In genomic region chr6:20024316-20024673, GRCh38 we compare ENCODE assay signal across 12 cellular contexts.
DNase-seq lines count a peak whose midpoint lies in the region; ATAC-seq and TF ChIP-seq lines count a peak whose summit lies in the region.
"Had no signal": no experiment of that assay in that cellular context is flagged by ENCODE, and none has a peak within 500 bp of the region (broad histone marks: within the 10 kb centered on the region; RNA-seq: fewer than 3 reads in every experiment).

No MANE protein-coding gene starts in this region.

- no peak for TF ChIP-seq CTCF in DND-41 (IDR thresholded peaks at IDR 0.05; ENCODE audit: borderline replicate concordance, extremely low read depth, low read length, poor library complexity, severe bottlenecking)
- no peak for TF ChIP-seq CTCF in suprapubic skin (IDR thresholded peaks at IDR 0.05)
- no peak for TF ChIP-seq CTCF in left lung (IDR thresholded peaks at IDR 0.05)

- H3K4me3 Mint-ChIP-seq in activated naive CD8-positive, alpha-beta T cell treated with anti-CD3 and anti-CD28 coated beads, Interleukin-2, amount 50 U/mL, for 24 hours = peak overlapping the region; percentile 73

- H3K9ac ChIP-seq in DND-41 (ENCODE audit: low read depth, low read length) = no peak overlapping the region

- peak; percentile 28 for DNase-seq in DND-41
- DNase-seq in activated naive CD8-positive, alpha-beta T cell treated with anti-CD3 and anti-CD28 coated beads, Interleukin-2, amount 50 U/mL, for 24 hours = no peak
- no peak for DNase-seq in suprapubic skin (ENCODE audit: low spot score in 2 of 2)
- DNase-seq in left lung = no peak
- DNase-seq in Right ventricle myocardium superior = no peak
- DNase-seq: glutamatergic neuron, right cardiac atrium, T-helper 9 cell had no signal

- 91% methylated on average over 6 of the region's 6 CpGs for WGBS in suprapubic skin

- no peaks in the 10 kb centered on the region for H3K79me2 ChIP-seq in DND-41 (ENCODE audit: insufficient read depth, low read length)

- H3K4me3 ChIP-seq in DND-41 (ENCODE audit: low read depth in 1 of 2, low read length in 2 of 2) = peak overlapping the region in 1 of 2 experiments; percentile 42; a peak in 2 of 4 replicates
- H3K4me3 ChIP-seq in suprapubic skin = no peak overlapping the region
- no peak overlapping the region for H3K4me3 ChIP-seq in left lung

- no peaks in the 10 kb centered on the region for H3K9me3 ChIP-seq in DND-41 (ENCODE audit: insufficient read depth, low read length, severe bottlenecking)
- H3K9me3 ChIP-seq in suprapubic skin = no peaks in the 10 kb centered on the region
- no peaks in the 10 kb centered on the region for H3K9me3 ChIP-seq in left lung

- ATAC-seq in DND-41 (ENCODE audit: insufficient read depth, low read depth) = peak; percentile 55
- ATAC-seq in GM21381 (IDR thresholded peaks at IDR 0.05; ENCODE audit: unreplicated experiment) = peak; percentile 22
- peak; percentile 25 for ATAC-seq in HG03521 (IDR thresholded peaks at IDR 0.05; ENCODE audit: unreplicated experiment)
- ATAC-seq in activated naive CD8-positive, alpha-beta T cell treated with anti-CD3 and anti-CD28 coated beads, Interleukin-2, amount 50 U/mL, for 24 hours = no peak
- ATAC-seq in left lung = no peak
- no peak for ATAC-seq in GM18498 (IDR thresholded peaks at IDR 0.05; ENCODE audit: unreplicated experiment)
- ATAC-seq in Right ventricle myocardium superior (ENCODE audit: poor library complexity) = no peak
- ATAC-seq: Panc1, right cardiac atrium had no signal

- no peak overlapping the region for H3K27ac ChIP-seq in DND-41 (ENCODE audit: low read length)
- no peak overlapping the region for H3K27ac ChIP-seq in suprapubic skin
- no peak overlapping the region for H3K27ac ChIP-seq in left lung

- peaks cover 30% of the 10 kb centered on the region for H3K27me3 Mint-ChIP-seq in activated naive CD8-positive, alpha-beta T cell treated with anti-CD3 and anti-CD28 coated beads, Interleukin-2, amount 50 U/mL, for 24 hours

- H3K27ac Mint-ChIP-seq in activated naive CD8-positive, alpha-beta T cell treated with anti-CD3 and anti-CD28 coated beads, Interleukin-2, amount 50 U/mL, for 24 hours = no peak overlapping the region

- H3K36me3 ChIP-seq in DND-41 (ENCODE audit: insufficient read depth, low read length) = no peaks in the 10 kb centered on the region
- H3K36me3 ChIP-seq in suprapubic skin = no peaks in the 10 kb centered on the region
- H3K36me3 ChIP-seq in left lung = no peaks in the 10 kb centered on the region

- TF ChIP-seq EP300 in suprapubic skin (IDR thresholded peaks at IDR 0.05) = no peak

- H3K4me1 ChIP-seq in DND-41 (ENCODE audit: insufficient read depth, low read length) (peaks cover 16% of the 10 kb centered on the region), suprapubic skin (no peaks in the 10 kb centered on the region), left lung (no peaks in the 10 kb centered on the region)

- no peak for TF ChIP-seq POLR2A in suprapubic skin (IDR thresholded peaks at IDR 0.05)

- peak overlapping the region; percentile 63 for H3K4me2 ChIP-seq in DND-41 (ENCODE audit: insufficient read depth, low read length)

- H4K20me1 ChIP-seq in DND-41 (ENCODE audit: insufficient read depth, low read length) = no peaks in the 10 kb centered on the region

- peak overlapping the region; percentile 41; the same call in 1 of the 2 replicates for H2AFZ ChIP-seq in DND-41 (ENCODE audit: low read depth, low read length)

- H3K9me3 Mint-ChIP-seq in activated naive CD8-positive, alpha-beta T cell treated with anti-CD3 and anti-CD28 coated beads, Interleukin-2, amount 50 U/mL, for 24 hours = peaks cover 3% of the 10 kb centered on the region

- peaks cover 15% of the 10 kb centered on the region for H3K4me1 Mint-ChIP-seq in activated naive CD8-positive, alpha-beta T cell treated with anti-CD3 and anti-CD28 coated beads, Interleukin-2, amount 50 U/mL, for 24 hours

- H3K27me3 ChIP-seq in DND-41 (ENCODE audit: insufficient read depth, low read length, poor library complexity) (no peaks in the 10 kb centered on the region), suprapubic skin (no peaks in the 10 kb centered on the region), left lung (peaks cover 0 to 4% of the 10 kb centered on the region in 2 donors)

- intact Hi-C loops in left lung (cut with DNase I) = no loop called here
- intact Hi-C loops in Right ventricle myocardium superior (cut with DNase I) = no loop called here

- no peaks in the 10 kb centered on the region for H3K36me3 Mint-ChIP-seq in activated naive CD8-positive, alpha-beta T cell treated with anti-CD3 and anti-CD28 coated beads, Interleukin-2, amount 50 U/mL, for 24 hours (ENCODE audit: low read depth)

Comparison
In these comparisons a context has a peak if more than half of its experiments do, and no peak if none do; other contexts are left out.
1. ATAC-seq: peak in DND-41 (single experiment), GM21381 (single experiment) and HG03521 (single experiment); none in activated naive CD8-positive, alpha-beta T cell treated with anti-CD3 and anti-CD28 coated beads, Interleukin-2, amount 50 U/mL, for 24 hours (single experiment), left lung (single experiment), GM18498 (single experiment) and Right ventricle myocardium superior (single experiment).